ENCODE assay signal across 1 cellular context in genomic region chr20:20052074-20052970, GRCh38.
TF ChIP-seq lines count a peak whose summit lies in the region.

Gene CFAP61 (plus strand): TSS chr20:20052532. CDS start chr20:20056654, 4,122 bp downstream.
Gene CRNKL1 (minus strand): TSS chr20:20052466. CDS start chr20:20052342, 124 bp downstream.

TF ChIP-seq in HepG2, 621 proteins besides CTCF, POLR2A, EP300 and RAD21 (continues in another document):
- peak; percentile 50; the same call in 1 of the 2 replicates for TF ChIP-seq ZNF740 (CRISPR knock-in tag; IDR thresholded peaks at IDR 0.05)
- peak; percentile 93; the same call in 1 of the 2 replicates for TF ChIP-seq ISX (CRISPR knock-in tag; conservative IDR thresholded peaks at IDR 0.05)
- TF ChIP-seq MXD3 (CRISPR knock-in tag; IDR thresholded peaks at IDR 0.05), result peak; percentile 98
- no peak for TF ChIP-seq RBM22 (optimal IDR thresholded peaks at IDR 0.05; ENCODE audit: low read length)
- peak; percentile 91 for TF ChIP-seq ZNF407 (CRISPR knock-in tag; IDR thresholded peaks at IDR 0.05; ENCODE audit: not compliant biosample characterization)
- TF ChIP-seq ZNF770 (CRISPR knock-in tag; IDR thresholded peaks at IDR 0.05), result peak; percentile 62
- peak; percentile 57 for TF ChIP-seq PATZ1 (CRISPR knock-in tag; IDR thresholded peaks at IDR 0.05)
- TF ChIP-seq SNAPC2 (CRISPR knock-in tag; IDR thresholded peaks at IDR 0.05), result no peak
- TF ChIP-seq ZNF879 (CRISPR knock-in tag; IDR thresholded peaks at IDR 0.05), result no peak
- TF ChIP-seq ZNF383 (CRISPR knock-in tag; IDR thresholded peaks at IDR 0.05; ENCODE audit: borderline replicate concordance), result no peak
- peak; percentile 87 for TF ChIP-seq ZNF776 (CRISPR knock-in tag; IDR thresholded peaks at IDR 0.05)
- TF ChIP-seq POLR2AphosphoS5 (IDR thresholded peaks at IDR 0.05; ENCODE audit: low read depth, low read length), result peak; percentile 96
- no peak for TF ChIP-seq SRSF4 (IDR thresholded peaks at IDR 0.05; ENCODE audit: low read depth, low read length, poor library complexity, severe bottlenecking)
- peak; percentile 92 for TF ChIP-seq ZBTB43 (CRISPR knock-in tag; conservative IDR thresholded peaks at IDR 0.05)
- no peak for TF ChIP-seq DDIT3 (CRISPR knock-in tag; IDR thresholded peaks at IDR 0.05)
- peak; percentile 98 for TF ChIP-seq KDM5B (CRISPR knock-in tag; IDR thresholded peaks at IDR 0.05; ENCODE audit: borderline replicate concordance)
- TF ChIP-seq ZNF432 (CRISPR knock-in tag; IDR thresholded peaks at IDR 0.05; ENCODE audit: borderline replicate concordance), result no peak
- TF ChIP-seq MTF2 (CRISPR knock-in tag; IDR thresholded peaks at IDR 0.05; ENCODE audit: borderline replicate concordance), result peak; percentile 97; the same call in 1 of the 2 replicates
- no peak for TF ChIP-seq MTA3 (CRISPR knock-in tag; IDR thresholded peaks at IDR 0.05)
- peak; percentile 95; the same call in 1 of the 2 replicates for TF ChIP-seq NFAT5 (CRISPR knock-in tag; IDR thresholded peaks at IDR 0.05)
- TF ChIP-seq SNAPC4 (CRISPR knock-in tag; IDR thresholded peaks at IDR 0.05), result no peak
